ENCODE assay signal across 8 cellular contexts in genomic region chr9:93159601-93160418, GRCh38. TPM values are rescaled to one million over a fixed set of nuclear protein-coding genes. Genes with fewer than 3 reads are reported as not detected.
DNase-seq lines count a peak whose midpoint lies in the region; ATAC-seq and TF ChIP-seq lines count a peak whose summit lies in the region.

No MANE protein-coding gene starts in this region.

- TF ChIP-seq CTCF in AG10803 (conservative IDR thresholded peaks at IDR 0.05; ENCODE audit: low read length), result peak; percentile 79
- TF ChIP-seq CTCF in dorsolateral prefrontal cortex (IDR thresholded peaks at IDR 0.05 in 54 of 56, conservative IDR thresholded peaks at IDR 0.05 in 2 of 56; ENCODE audit: low read depth in 1 of 56, partially characterized antibody in 56 of 56), result peak; percentile 71 to 98 (median 92)

- peaks cover 24% of the 10 kb centered on the region for H3K4me1 Mint-ChIP-seq in activated CD4-positive, alpha-beta memory T cell treated with anti-CD3 and anti-CD28 coated beads for 36 hours (ENCODE audit: low read depth)

- H3K27me3 ChIP-seq in dorsolateral prefrontal cortex, result no peaks in the 10 kb centered on the region

- H3K27ac Mint-ChIP-seq in activated CD4-positive, alpha-beta memory T cell treated with anti-CD3 and anti-CD28 coated beads for 36 hours, result no peak overlapping the region

- ATAC-seq in GM18867 (IDR thresholded peaks at IDR 0.05; ENCODE audit: unreplicated experiment) (peak; percentile 91), HG03135 (IDR thresholded peaks at IDR 0.05; ENCODE audit: unreplicated experiment) (peak; percentile 75)

- CTCF ChIA-PET in activated CD4-positive, alpha-beta memory T cell treated with anti-CD3 and anti-CD28 coated beads for 36 hours (lab: Charles Lee), result interaction anchor here (0.8 to 3.8 kb wide), 5 partner anchors 29 to 143 kb away, joined by 3 to 31 read pairs (median 4); no protein-coding TSS in a partner anchor

- no peak overlapping the region for H3K27ac ChIP-seq in dorsolateral prefrontal cortex

- peak; percentile 55 for DNase-seq in AG10803 (ENCODE audit: low read depth)
- peak; percentile 83 for DNase-seq in NCI-H748 (lab: John Stamatoyannopoulos, UW; ENCODE audit: unreplicated experiment)
- peak; percentile 84 for DNase-seq in activated CD4-positive, alpha-beta memory T cell treated with anti-CD3 and anti-CD28 coated beads for 36 hours
- peak; percentile 75 to 89 (median 78) for DNase-seq in dorsolateral prefrontal cortex
- DNase-seq in lung microvascular endothelial cell (ENCODE audit: low read depth in 2 of 2), result peak; percentile 72 to 86
- DNase-seq in stimulated activated CD8-positive, alpha-beta memory T cell treated with anti-CD3 and anti-CD28 coated beads, Interleukin-12 subunit alpha, Interleukin-12 subunit beta, amount 100 ng/mL, for 4 hours (ENCODE audit: low read depth), result peak; percentile 44

- intact Hi-C loops in activated CD4-positive, alpha-beta memory T cell treated with anti-CD3 and anti-CD28 coated beads for 36 hours (cut with micrococcal nuclease), result loop anchor here (1.0 to 5.0 kb wide), 2 partner anchors 142 to 407 kb away; no protein-coding TSS in a partner anchor
- intact Hi-C loops in dorsolateral prefrontal cortex (cut with DNase I), result loop anchor here (2.0 to 10.0 kb wide), 4 partner anchors 55 to 407 kb away; no protein-coding TSS in a partner anchor

- peaks cover 4% of the 10 kb centered on the region for H3K9me3 Mint-ChIP-seq in activated CD4-positive, alpha-beta memory T cell treated with anti-CD3 and anti-CD28 coated beads for 36 hours

- POLR2A ChIA-PET in activated CD4-positive, alpha-beta memory T cell treated with anti-CD3 and anti-CD28 coated beads for 36 hours (lab: Charles Lee), result no interaction called here

- H3K27me3 Mint-ChIP-seq in activated CD4-positive, alpha-beta memory T cell treated with anti-CD3 and anti-CD28 coated beads for 36 hours, result no peaks in the 10 kb centered on the region

- H3K4me3 Mint-ChIP-seq in activated CD4-positive, alpha-beta memory T cell treated with anti-CD3 and anti-CD28 coated beads for 36 hours, result no peak overlapping the region

- no peak overlapping the region for H3K4me3 ChIP-seq in AG10803 (ENCODE audit: low read length)
- peak overlapping the region in 1 of 59 donors; percentile 16 for H3K4me3 ChIP-seq in dorsolateral prefrontal cortex

- H3K36me3 Mint-ChIP-seq in activated CD4-positive, alpha-beta memory T cell treated with anti-CD3 and anti-CD28 coated beads for 36 hours, result peaks cover 3% of the 10 kb centered on the region

RNA-seq across cellular contexts. Expression of gene WNK2, which starts 24.1 kb away (rescaled TPM):
- 1 to 10 TPM; 1.2 to 1.6 TPM for total RNA-seq in activated CD4-positive, alpha-beta memory T cell treated with anti-CD3 and anti-CD28 coated beads for 36 hours
- 100 to 1,000 TPM in 119 of 120 experiments, 10 to 100 TPM in 1; 78.8 to 241 (median 176) TPM for total RNA-seq in dorsolateral prefrontal cortex
- total RNA-seq in lung microvascular endothelial cell, result not detected in 2 replicates

RNA-seq across cellular contexts. Expression of gene NINJ1, which starts 25.8 kb away (rescaled TPM):
- 10 to 100 TPM; 77.9 to 82.0 TPM for total RNA-seq in activated CD4-positive, alpha-beta memory T cell treated with anti-CD3 and anti-CD28 coated beads for 36 hours
- total RNA-seq in dorsolateral prefrontal cortex (10 to 100 TPM; 22.7 to 61.9 (median 33.5) TPM), lung microvascular endothelial cell (34.7 and 37.5 TPM in 2 replicates)

Comparison
In these comparisons a context has a peak if more than half of its experiments do, and no peak if none do; other contexts are left out.
1. RNA of gene WNK2, which starts 24.1 kb away (total RNA-seq): 78.8 to 241 TPM in dorsolateral prefrontal cortex; 1.2 to 1.6 TPM in activated CD4-positive, alpha-beta memory T cell treated with anti-CD3 and anti-CD28 coated beads for 36 hours and not detected in lung microvascular endothelial cell; every median in the first group is over 10 times any median in the second.
2. Peak in every context shown above with its lines, with median percentiles within 50 percentile points of each other: DNase-seq.